In the genomic region with DNA sequence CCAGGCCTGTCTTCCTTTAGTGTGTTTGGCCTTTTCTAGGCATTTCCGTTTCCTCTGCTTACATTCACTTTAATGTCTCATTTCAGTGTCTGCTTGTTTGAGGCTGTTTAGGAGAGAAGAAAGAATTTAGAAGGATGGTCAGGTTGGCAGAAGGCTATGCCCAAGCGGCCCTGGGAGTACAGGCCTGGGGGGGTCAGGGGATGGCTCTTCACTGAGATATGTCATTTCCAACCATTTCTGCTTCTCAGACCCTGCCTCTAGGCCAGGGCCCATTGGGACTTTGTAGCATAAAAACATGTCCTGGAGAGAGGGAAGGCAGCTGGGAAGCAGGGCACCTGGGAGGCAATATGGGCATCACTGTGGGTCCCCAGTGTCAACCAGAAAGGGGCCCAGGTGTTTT, we compare ENCODE assay signal across 5 cellular contexts.
"Had no signal": no experiment of that assay in that cellular context is flagged by ENCODE, and none has a peak within 500 bp of the region (broad histone marks: within the 10 kb centered on the region; RNA-seq: fewer than 3 reads in every experiment).

No MANE protein-coding gene starts in this region.

- H3K27ac ChIP-seq: HL-60 had no signal

- H3K9me3 Mint-ChIP-seq: GM23338, HFFc6, IgD-negative memory B cell had no signal

- H3K4me1 Mint-ChIP-seq: GM23338, IgD-negative memory B cell had no signal

- H3K36me3 Mint-ChIP-seq: IgD-negative memory B cell had no signal

- H3K4me3 Mint-ChIP-seq: GM23338, HFFc6, IgD-negative memory B cell had no signal

- H3K27ac Mint-ChIP-seq: GM23338, HFFc6, IgD-negative memory B cell had no signal

- DNase-seq: HFFc6, KBM-7 had no signal
